Comparison of ENCODE assay signal across 17 cellular contexts in the genomic region with DNA sequence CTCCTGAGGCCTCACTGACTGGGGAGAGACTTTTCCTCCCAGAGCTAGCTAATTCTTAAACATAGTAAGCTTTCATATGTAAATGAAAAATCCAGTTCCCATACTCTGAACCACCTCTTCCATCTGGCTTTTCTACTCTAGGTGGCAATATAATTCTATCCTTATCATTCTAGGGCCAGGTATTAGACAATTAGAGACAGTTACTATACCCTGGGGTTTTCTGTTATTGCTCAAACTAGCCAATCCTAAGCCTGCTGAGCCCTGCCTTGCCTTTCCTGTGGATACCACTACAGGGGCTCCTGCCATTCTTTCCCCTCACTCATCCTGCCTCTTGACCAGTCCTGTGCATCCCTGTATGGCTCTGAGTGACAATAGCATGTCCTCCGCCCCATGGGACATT.
DNase-seq lines count a peak whose midpoint lies in the region; ATAC-seq, FAIRE-seq and TF ChIP-seq lines count a peak whose summit lies in the region.
"Had no signal": no experiment of that assay in that cellular context is flagged by ENCODE, and none has a peak within 500 bp of the region (broad histone marks: within the 10 kb centered on the region; RNA-seq: fewer than 3 reads in every experiment).

No MANE protein-coding gene starts in this region.

- no peak overlapping the region for H3K27ac Mint-ChIP-seq in effector memory CD8-positive, alpha-beta T cell
- H3K27ac Mint-ChIP-seq: CD8-positive, alpha-beta T cell had no signal

- H3K9me3 Mint-ChIP-seq in effector memory CD8-positive, alpha-beta T cell, result peaks cover 4 to 7% of the 10 kb centered on the region in 2 donors

- H3K4me1 Mint-ChIP-seq in effector memory CD8-positive, alpha-beta T cell (ENCODE audit: low read depth in 2 of 2), result no peaks in the 10 kb centered on the region

- in situ Hi-C loops in GM23248 (cut with MboI), result no loop called here

- H3K9me3 ChIP-seq in left ventricle myocardium inferior (replicated peaks), result peaks cover 21% of the 10 kb centered on the region
- H3K9me3 ChIP-seq in right atrium auricular region, result no peaks in the 10 kb centered on the region
- H3K9me3 ChIP-seq in WERI-Rb-1 (ENCODE audit: severe bottlenecking), result no peaks in the 10 kb centered on the region
- peaks cover 7% of the 10 kb centered on the region for H3K9me3 ChIP-seq in aorta (ENCODE audit: control insufficient read depth, low read length)
- H3K9me3 ChIP-seq in GM23248 (ENCODE audit: low read depth), result no peaks in the 10 kb centered on the region
- H3K9me3 ChIP-seq: SJSA1 had no signal

- H3K36me3 ChIP-seq in left ventricle myocardium inferior (no peaks in the 10 kb centered on the region), right atrium auricular region (no peaks in the 10 kb centered on the region), WERI-Rb-1 (no peaks in the 10 kb centered on the region), aorta (ENCODE audit: control insufficient read depth in 1 of 2, insufficient read depth in 2 of 2, low read length in 1 of 2) (no peaks in the 10 kb centered on the region), GM23248 (ENCODE audit: low read depth) (no peaks in the 10 kb centered on the region)
- H3K36me3 ChIP-seq: SJSA1 had no signal

- FAIRE-seq in H54 (lab: Jason Lieb, UNC), result no peak

- H3K9ac ChIP-seq in GM23248, result no peak overlapping the region

- no peak overlapping the region for H3K4me2 ChIP-seq in GM23248 (ENCODE audit: unreplicated experiment)

- H3K9me2 ChIP-seq in GM23248 (ENCODE audit: insufficient read depth), result no peaks in the 10 kb centered on the region

- 81 to 82% methylated on average over 1 of the region's 1 CpG for WGBS in aorta, 2 donors
- WGBS in GM23248 (ENCODE audit: low coverage in 1 of 2, low lambda C conversion rate in 2 of 2, missing lambda C conversion rate in 2 of 2), 2 experiments, result 24 to 31% methylated on average over 1 of the region's 1 CpG

- H4K20me1 ChIP-seq in GM23248 (ENCODE audit: insufficient read depth), result no peaks in the 10 kb centered on the region

- H3K27me3 Mint-ChIP-seq in effector memory CD8-positive, alpha-beta T cell, result no peaks in the 10 kb centered on the region

- H2AFZ ChIP-seq in GM23248, result no peak overlapping the region

- DNase-seq in left ventricle myocardium inferior (no peak), right atrium auricular region (ENCODE audit: low spot score) (no peak), NCI-H226 (peak; percentile 55), WERI-Rb-1 (peak; percentile 7), H54 (ENCODE audit: insufficient read length, low spot score) (no peak), aorta (no peak), GM23248 (no peak)
- DNase-seq in effector memory CD8-positive, alpha-beta T cell, result no peak
- DNase-seq: CD8-positive, alpha-beta T cell; H7; Kasumi-1; MV-4-11; NCI-H1436 treated with DMSO at 0.1 percent for 48 hours; NCI-H2081 treated with DMSO at 0.1 percent for 48 hours; NCI-H748 treated with DMSO at 0.1 percent for 48 hours; RPMI8226 had no signal

- H3K27ac ChIP-seq in left ventricle myocardium inferior (replicated peaks) (no peak overlapping the region), right atrium auricular region (no peak overlapping the region), WERI-Rb-1 (no peak overlapping the region), aorta (ENCODE audit: low read depth in 1 of 2, low read length in 2 of 2) (no peak overlapping the region), GM23248 (no peak overlapping the region)
- H3K27ac ChIP-seq: SJSA1 had no signal

- no peak for ATAC-seq in aorta (ENCODE audit: low FRiP score)
- ATAC-seq in effector memory CD8-positive, alpha-beta T cell (replicated peaks), result no peak
- ATAC-seq: CD8-positive, alpha-beta T cell had no signal

- H3K79me2 ChIP-seq in GM23248 (ENCODE audit: insufficient read depth), result no peaks in the 10 kb centered on the region

- intact Hi-C loops in left ventricle myocardium inferior (cut with micrococcal nuclease), result no loop called here
- intact Hi-C loops in aorta (cut with DNase I), result no loop called here

- no peaks in the 10 kb centered on the region for H3K27me3 ChIP-seq in left ventricle myocardium inferior (ENCODE audit: low read depth)
- no peaks in the 10 kb centered on the region for H3K27me3 ChIP-seq in right atrium auricular region
- H3K27me3 ChIP-seq in WERI-Rb-1 (ENCODE audit: insufficient read depth, low read depth, severe bottlenecking), result no peaks in the 10 kb centered on the region
- H3K27me3 ChIP-seq in aorta (ENCODE audit: control insufficient read depth in 1 of 2, insufficient read depth in 2 of 2, low read length in 1 of 2), result peaks cover 0 to 2% of the 10 kb centered on the region in 2 donors
- H3K27me3 ChIP-seq in GM23248 (replicated peaks; ENCODE audit: insufficient read depth), result no peaks in the 10 kb centered on the region
- H3K27me3 ChIP-seq: SJSA1 had no signal

- no peaks in the 10 kb centered on the region for H3K36me3 Mint-ChIP-seq in effector memory CD8-positive, alpha-beta T cell (ENCODE audit: insufficient read depth)
- H3K36me3 Mint-ChIP-seq: CD8-positive, alpha-beta T cell had no signal

- H3K4me1 ChIP-seq in left ventricle myocardium inferior (peaks cover 7% of the 10 kb centered on the region), right atrium auricular region (no peaks in the 10 kb centered on the region), aorta (ENCODE audit: control insufficient read depth in 1 of 2, insufficient read depth in 2 of 2, low read length in 2 of 2) (peaks cover 0 to 1% of the 10 kb centered on the region in 2 donors), GM23248 (ENCODE audit: insufficient read depth) (no peaks in the 10 kb centered on the region)
- H3K4me1 ChIP-seq: SJSA1 had no signal

- TF ChIP-seq CTCF in left ventricle myocardium inferior (IDR thresholded peaks at IDR 0.05; ENCODE audit: borderline replicate concordance) (peak; percentile 17), right atrium auricular region (IDR thresholded peaks at IDR 0.05) (no peak), WERI-Rb-1 (IDR thresholded peaks at IDR 0.05; ENCODE audit: low read depth, low read length) (no peak)

- TF ChIP-seq POLR2A in H54 (IDR thresholded peaks at IDR 0.05; ENCODE audit: low read depth, low read length), result no peak

- no peaks in the 10 kb centered on the region for H3F3A ChIP-seq in GM23248 (ENCODE audit: insufficient read depth)

- H3K4me3 ChIP-seq in left ventricle myocardium inferior, result no peak overlapping the region
- H3K4me3 ChIP-seq in right atrium auricular region, result no peak overlapping the region
- no peak overlapping the region for H3K4me3 ChIP-seq in WERI-Rb-1 (ENCODE audit: low read depth, low read length)
- no peak overlapping the region for H3K4me3 ChIP-seq in aorta (ENCODE audit: low read length in 2 of 2)
- no peak overlapping the region for H3K4me3 ChIP-seq in GM23248
- H3K4me3 ChIP-seq: SJSA1 had no signal

- no peak overlapping the region for H3K4me3 Mint-ChIP-seq in effector memory CD8-positive, alpha-beta T cell
- H3K4me3 Mint-ChIP-seq: CD8-positive, alpha-beta T cell had no signal

Comparison
In these comparisons a context has a peak if more than half of its experiments do, and no peak if none do; other contexts are left out.
1. DNase-seq: peak in NCI-H226 (single experiment) and WERI-Rb-1 (single experiment); none in left ventricle myocardium inferior (single experiment), right atrium auricular region (single experiment), H54 (single experiment), aorta (0 of 2), effector memory CD8-positive, alpha-beta T cell (0 of 3) and GM23248 (single experiment).